ENCODE assay signal across 1 cellular context in the genomic region with DNA sequence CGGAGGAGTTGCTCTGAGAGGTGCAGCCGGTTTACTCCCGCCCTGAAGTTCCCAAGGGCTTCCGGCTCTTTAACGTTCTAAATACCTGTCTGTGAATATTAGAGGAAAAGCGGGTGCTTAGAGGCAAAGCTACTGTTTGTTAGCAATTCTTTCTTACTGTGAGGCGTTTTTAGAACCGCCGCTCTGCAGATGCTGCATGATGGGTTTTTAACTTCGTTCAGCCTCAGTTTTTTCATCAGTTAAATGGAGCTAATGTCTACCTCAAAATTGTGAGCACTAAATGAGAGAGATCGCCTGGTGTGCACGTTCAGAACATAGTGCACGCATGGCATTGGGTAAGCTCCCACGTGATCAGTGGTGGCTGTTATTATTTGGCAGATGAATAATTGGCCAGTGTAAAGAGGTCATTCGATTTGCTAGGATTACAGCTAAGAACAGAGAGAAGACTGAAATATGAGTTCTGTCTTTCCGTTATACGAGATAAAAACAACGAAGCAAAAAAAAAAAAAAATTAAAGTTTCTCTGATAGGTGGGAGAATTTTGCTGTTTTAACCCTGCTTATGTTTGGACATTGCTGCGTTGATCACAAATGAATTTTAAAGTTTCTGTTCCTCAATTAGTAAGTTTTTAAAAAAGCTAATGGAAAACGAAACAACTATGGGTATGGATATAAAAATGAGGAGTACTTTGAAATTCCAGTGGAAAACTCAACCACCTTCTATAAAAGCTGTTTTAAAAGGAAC.
A peak's percentile ranks its signal among the peaks of the same experiment; 100 is the strongest.
TF ChIP-seq lines count a peak whose summit lies in the region.

No MANE protein-coding gene starts in this region.

TF ChIP-seq in HepG2, 621 proteins besides CTCF, POLR2A, EP300 and RAD21 (continued from another document and continues in another):
- TF ChIP-seq, protein P1, sequence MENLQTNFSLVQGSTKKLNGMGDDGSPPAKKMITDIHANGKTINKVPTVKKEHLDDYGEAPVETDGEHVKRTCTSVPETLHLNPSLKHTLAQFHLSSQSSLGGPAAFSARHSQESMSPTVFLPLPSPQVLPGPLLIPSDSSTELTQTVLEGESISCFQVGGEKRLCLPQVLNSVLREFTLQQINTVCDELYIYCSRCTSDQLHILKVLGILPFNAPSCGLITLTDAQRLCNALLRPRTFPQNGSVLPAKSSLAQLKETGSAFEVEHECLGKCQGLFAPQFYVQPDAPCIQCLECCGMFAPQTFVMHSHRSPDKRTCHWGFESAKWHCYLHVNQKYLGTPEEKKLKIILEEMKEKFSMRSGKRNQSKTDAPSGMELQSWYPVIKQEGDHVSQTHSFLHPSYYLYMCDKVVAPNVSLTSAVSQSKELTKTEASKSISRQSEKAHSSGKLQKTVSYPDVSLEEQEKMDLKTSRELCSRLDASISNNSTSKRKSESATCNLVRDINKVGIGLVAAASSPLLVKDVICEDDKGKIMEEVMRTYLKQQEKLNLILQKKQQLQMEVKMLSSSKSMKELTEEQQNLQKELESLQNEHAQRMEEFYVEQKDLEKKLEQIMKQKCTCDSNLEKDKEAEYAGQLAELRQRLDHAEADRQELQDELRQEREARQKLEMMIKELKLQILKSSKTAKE (CRISPR knock-in tag; IDR thresholded peaks at IDR 0.05; ENCODE audit: borderline replicate concordance) = 0 out of 2 replicates have a peak, but pooled peaks have one; percentile 28
- TF ChIP-seq ZNF614 (CRISPR knock-in tag; IDR thresholded peaks at IDR 0.05; ENCODE audit: borderline replicate concordance) (no peak; the same call in 1 of the 2 replicates), PPARG (CRISPR knock-in tag; conservative IDR thresholded peaks at IDR 0.05) (peak; percentile 35; the same call in 1 of the 2 replicates), ZNF510 (CRISPR knock-in tag; IDR thresholded peaks at IDR 0.05; ENCODE audit: low read depth) (0 out of 2 replicates have a peak, but pooled peaks have one; percentile 60), ZNF329 (CRISPR knock-in tag; IDR thresholded peaks at IDR 0.05; ENCODE audit: low read depth) (peak; percentile 64), ATAD3A (CRISPR knock-in tag; IDR thresholded peaks at IDR 0.05) (no peak), MLLT10 (CRISPR knock-in tag; IDR thresholded peaks at IDR 0.05) (no peak), CHCHD3 (CRISPR knock-in tag; IDR thresholded peaks at IDR 0.05) (no peak), NR3C1 (CRISPR knock-in tag; IDR thresholded peaks at IDR 0.05) (no peak), ZBTB38 (CRISPR knock-in tag; IDR thresholded peaks at IDR 0.05) (no peak), SRF (IDR thresholded peaks at IDR 0.05; ENCODE audit: low read depth, low read length) (no peak), ZNF607 (CRISPR knock-in tag; IDR thresholded peaks at IDR 0.05; ENCODE audit: borderline replicate concordance) (peak; percentile 84), ZBTB3 (CRISPR knock-in tag; IDR thresholded peaks at IDR 0.05; ENCODE audit: borderline replicate concordance, low read depth) (no peak), FOXA3 (CRISPR knock-in tag; IDR thresholded peaks at IDR 0.05) (peak; percentile 72; the same call in 1 of the 2 replicates), XBP1 (CRISPR knock-in tag; IDR thresholded peaks at IDR 0.05) (peak; percentile 43; the same call in 1 of the 2 replicates), IKZF1 (IDR thresholded peaks at IDR 0.05) (no peak), ZNF17 (CRISPR knock-in tag; IDR thresholded peaks at IDR 0.05) (no peak), PHF21A (CRISPR knock-in tag; IDR thresholded peaks at IDR 0.05) (peak; percentile 91), ZNF160 (CRISPR knock-in tag; IDR thresholded peaks at IDR 0.05) (no peak), KDM3A (CRISPR knock-in tag; IDR thresholded peaks at IDR 0.05; ENCODE audit: low read depth) (0 out of 2 replicates have a peak, but pooled peaks have one; percentile 68), NR2F6 (IDR thresholded peaks at IDR 0.05) (peak; percentile 54), NR2F6 (CRISPR knock-in tag; IDR thresholded peaks at IDR 0.05) (peak; percentile 72), EHMT2 (IDR thresholded peaks at IDR 0.05; ENCODE audit: borderline replicate concordance, low read depth, low read length) (peak; percentile 53)
- TF ChIP-seq, protein P2, sequence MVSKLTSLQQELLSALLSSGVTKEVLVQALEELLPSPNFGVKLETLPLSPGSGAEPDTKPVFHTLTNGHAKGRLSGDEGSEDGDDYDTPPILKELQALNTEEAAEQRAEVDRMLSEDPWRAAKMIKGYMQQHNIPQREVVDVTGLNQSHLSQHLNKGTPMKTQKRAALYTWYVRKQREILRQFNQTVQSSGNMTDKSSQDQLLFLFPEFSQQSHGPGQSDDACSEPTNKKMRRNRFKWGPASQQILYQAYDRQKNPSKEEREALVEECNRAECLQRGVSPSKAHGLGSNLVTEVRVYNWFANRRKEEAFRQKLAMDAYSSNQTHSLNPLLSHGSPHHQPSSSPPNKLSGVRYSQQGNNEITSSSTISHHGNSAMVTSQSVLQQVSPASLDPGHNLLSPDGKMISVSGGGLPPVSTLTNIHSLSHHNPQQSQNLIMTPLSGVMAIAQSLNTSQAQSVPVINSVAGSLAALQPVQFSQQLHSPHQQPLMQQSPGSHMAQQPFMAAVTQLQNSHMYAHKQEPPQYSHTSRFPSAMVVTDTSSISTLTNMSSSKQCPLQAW (CRISPR knock-in tag; IDR thresholded peaks at IDR 0.05) = peak; percentile 10; the same call in 1 of the 2 replicates
- TF ChIP-seq, protein P3, sequence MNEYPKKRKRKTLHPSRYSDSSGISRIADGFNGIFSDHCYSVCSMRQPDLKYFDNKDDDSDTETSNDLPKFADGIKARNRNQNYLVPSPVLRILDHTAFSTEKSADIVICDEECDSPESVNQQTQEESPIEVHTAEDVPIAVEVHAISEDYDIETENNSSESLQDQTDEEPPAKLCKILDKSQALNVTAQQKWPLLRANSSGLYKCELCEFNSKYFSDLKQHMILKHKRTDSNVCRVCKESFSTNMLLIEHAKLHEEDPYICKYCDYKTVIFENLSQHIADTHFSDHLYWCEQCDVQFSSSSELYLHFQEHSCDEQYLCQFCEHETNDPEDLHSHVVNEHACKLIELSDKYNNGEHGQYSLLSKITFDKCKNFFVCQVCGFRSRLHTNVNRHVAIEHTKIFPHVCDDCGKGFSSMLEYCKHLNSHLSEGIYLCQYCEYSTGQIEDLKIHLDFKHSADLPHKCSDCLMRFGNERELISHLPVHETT (CRISPR knock-in tag; conservative IDR thresholded peaks at IDR 0.05) = peak; percentile 48; the same call in 1 of the 2 replicates
- TF ChIP-seq, protein P4, sequence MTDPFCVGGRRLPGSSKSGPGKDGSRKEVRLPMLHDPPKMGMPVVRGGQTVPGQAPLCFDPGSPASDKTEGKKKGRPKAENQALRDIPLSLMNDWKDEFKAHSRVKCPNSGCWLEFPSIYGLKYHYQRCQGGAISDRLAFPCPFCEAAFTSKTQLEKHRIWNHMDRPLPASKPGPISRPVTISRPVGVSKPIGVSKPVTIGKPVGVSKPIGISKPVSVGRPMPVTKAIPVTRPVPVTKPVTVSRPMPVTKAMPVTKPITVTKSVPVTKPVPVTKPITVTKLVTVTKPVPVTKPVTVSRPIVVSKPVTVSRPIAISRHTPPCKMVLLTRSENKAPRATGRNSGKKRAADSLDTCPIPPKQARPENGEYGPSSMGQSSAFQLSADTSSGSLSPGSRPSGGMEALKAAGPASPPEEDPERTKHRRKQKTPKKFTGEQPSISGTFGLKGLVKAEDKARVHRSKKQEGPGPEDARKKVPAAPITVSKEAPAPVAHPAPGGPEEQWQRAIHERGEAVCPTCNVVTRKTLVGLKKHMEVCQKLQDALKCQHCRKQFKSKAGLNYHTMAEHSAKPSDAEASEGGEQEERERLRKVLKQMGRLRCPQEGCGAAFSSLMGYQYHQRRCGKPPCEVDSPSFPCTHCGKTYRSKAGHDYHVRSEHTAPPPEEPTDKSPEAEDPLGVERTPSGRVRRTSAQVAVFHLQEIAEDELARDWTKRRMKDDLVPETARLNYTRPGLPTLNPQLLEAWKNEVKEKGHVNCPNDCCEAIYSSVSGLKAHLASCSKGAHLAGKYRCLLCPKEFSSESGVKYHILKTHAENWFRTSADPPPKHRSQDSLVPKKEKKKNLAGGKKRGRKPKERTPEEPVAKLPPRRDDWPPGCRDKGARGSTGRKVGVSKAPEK (CRISPR knock-in tag; IDR thresholded peaks at IDR 0.05; ENCODE audit: borderline replicate concordance) = no peak
- TF ChIP-seq, protein P5, sequence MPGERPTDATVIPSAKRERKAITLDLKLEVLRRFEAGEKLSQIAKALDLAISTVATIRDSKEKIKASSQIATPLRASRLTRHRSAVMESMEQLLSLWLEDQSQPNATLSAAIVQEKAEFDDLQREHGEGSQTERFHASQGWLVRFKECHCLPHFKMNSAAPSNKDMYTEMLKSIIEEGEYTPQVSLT (CRISPR knock-in tag; IDR thresholded peaks at IDR 0.05; ENCODE audit: borderline replicate concordance, low read depth) = no peak
- TF ChIP-seq, protein P6, sequence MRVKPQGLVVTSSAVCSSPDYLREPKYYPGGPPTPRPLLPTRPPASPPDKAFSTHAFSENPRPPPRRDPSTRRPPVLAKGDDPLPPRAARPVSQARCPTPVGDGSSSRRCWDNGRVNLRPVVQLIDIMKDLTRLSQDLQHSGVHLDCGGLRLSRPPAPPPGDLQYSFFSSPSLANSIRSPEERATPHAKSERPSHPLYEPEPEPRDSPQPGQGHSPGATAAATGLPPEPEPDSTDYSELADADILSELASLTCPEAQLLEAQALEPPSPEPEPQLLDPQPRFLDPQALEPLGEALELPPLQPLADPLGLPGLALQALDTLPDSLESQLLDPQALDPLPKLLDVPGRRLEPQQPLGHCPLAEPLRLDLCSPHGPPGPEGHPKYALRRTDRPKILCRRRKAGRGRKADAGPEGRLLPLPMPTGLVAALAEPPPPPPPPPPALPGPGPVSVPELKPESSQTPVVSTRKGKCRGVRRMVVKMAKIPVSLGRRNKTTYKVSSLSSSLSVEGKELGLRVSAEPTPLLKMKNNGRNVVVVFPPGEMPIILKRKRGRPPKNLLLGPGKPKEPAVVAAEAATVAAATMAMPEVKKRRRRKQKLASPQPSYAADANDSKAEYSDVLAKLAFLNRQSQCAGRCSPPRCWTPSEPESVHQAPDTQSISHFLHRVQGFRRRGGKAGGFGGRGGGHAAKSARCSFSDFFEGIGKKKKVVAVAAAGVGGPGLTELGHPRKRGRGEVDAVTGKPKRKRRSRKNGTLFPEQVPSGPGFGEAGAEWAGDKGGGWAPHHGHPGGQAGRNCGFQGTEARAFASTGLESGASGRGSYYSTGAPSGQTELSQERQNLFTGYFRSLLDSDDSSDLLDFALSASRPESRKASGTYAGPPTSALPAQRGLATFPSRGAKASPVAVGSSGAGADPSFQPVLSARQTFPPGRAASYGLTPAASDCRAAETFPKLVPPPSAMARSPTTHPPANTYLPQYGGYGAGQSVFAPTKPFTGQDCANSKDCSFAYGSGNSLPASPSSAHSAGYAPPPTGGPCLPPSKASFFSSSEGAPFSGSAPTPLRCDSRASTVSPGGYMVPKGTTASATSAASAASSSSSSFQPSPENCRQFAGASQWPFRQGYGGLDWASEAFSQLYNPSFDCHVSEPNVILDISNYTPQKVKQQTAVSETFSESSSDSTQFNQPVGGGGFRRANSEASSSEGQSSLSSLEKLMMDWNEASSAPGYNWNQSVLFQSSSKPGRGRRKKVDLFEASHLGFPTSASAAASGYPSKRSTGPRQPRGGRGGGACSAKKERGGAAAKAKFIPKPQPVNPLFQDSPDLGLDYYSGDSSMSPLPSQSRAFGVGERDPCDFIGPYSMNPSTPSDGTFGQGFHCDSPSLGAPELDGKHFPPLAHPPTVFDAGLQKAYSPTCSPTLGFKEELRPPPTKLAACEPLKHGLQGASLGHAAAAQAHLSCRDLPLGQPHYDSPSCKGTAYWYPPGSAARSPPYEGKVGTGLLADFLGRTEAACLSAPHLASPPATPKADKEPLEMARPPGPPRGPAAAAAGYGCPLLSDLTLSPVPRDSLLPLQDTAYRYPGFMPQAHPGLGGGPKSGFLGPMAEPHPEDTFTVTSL (CRISPR knock-in tag; IDR thresholded peaks at IDR 0.05; ENCODE audit: borderline replicate concordance) = no peak
- TF ChIP-seq, protein P7, sequence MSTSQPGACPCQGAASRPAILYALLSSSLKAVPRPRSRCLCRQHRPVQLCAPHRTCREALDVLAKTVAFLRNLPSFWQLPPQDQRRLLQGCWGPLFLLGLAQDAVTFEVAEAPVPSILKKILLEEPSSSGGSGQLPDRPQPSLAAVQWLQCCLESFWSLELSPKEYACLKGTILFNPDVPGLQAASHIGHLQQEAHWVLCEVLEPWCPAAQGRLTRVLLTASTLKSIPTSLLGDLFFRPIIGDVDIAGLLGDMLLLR (CRISPR knock-in tag; IDR thresholded peaks at IDR 0.05) = peak; percentile 17; the same call in 1 of the 2 replicates
- TF ChIP-seq, protein P8, sequence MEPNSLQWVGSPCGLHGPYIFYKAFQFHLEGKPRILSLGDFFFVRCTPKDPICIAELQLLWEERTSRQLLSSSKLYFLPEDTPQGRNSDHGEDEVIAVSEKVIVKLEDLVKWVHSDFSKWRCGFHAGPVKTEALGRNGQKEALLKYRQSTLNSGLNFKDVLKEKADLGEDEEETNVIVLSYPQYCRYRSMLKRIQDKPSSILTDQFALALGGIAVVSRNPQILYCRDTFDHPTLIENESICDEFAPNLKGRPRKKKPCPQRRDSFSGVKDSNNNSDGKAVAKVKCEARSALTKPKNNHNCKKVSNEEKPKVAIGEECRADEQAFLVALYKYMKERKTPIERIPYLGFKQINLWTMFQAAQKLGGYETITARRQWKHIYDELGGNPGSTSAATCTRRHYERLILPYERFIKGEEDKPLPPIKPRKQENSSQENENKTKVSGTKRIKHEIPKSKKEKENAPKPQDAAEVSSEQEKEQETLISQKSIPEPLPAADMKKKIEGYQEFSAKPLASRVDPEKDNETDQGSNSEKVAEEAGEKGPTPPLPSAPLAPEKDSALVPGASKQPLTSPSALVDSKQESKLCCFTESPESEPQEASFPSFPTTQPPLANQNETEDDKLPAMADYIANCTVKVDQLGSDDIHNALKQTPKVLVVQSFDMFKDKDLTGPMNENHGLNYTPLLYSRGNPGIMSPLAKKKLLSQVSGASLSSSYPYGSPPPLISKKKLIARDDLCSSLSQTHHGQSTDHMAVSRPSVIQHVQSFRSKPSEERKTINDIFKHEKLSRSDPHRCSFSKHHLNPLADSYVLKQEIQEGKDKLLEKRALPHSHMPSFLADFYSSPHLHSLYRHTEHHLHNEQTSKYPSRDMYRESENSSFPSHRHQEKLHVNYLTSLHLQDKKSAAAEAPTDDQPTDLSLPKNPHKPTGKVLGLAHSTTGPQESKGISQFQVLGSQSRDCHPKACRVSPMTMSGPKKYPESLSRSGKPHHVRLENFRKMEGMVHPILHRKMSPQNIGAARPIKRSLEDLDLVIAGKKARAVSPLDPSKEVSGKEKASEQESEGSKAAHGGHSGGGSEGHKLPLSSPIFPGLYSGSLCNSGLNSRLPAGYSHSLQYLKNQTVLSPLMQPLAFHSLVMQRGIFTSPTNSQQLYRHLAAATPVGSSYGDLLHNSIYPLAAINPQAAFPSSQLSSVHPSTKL (CRISPR knock-in tag; IDR thresholded peaks at IDR 0.05) = peak; percentile 91
- TF ChIP-seq, protein P9, sequence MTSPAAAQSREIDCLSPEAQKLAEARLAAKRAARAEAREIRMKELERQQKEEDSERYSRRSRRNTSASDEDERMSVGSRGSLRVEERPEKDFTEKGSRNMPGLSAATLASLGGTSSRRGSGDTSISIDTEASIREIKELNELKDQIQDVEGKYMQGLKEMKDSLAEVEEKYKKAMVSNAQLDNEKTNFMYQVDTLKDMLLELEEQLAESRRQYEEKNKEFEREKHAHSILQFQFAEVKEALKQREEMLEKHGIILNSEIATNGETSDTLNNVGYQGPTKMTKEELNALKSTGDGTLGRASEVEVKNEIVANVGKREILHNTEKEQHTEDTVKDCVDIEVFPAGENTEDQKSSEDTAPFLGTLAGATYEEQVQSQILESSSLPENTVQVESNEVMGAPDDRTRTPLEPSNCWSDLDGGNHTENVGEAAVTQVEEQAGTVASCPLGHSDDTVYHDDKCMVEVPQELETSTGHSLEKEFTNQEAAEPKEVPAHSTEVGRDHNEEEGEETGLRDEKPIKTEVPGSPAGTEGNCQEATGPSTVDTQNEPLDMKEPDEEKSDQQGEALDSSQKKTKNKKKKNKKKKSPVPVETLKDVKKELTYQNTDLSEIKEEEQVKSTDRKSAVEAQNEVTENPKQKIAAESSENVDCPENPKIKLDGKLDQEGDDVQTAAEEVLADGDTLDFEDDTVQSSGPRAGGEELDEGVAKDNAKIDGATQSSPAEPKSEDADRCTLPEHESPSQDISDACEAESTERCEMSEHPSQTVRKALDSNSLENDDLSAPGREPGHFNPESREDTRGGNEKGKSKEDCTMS (CRISPR knock-in tag; conservative IDR thresholded peaks at IDR 0.05) = peak; percentile 53; the same call in 1 of the 2 replicates
